Comparison of ENCODE assay signal across 1 cellular context in genomic region chr4:164313899-164314298, GRCh38.
A peak's percentile ranks its signal among the peaks of the same experiment; 100 is the strongest.
TF ChIP-seq lines count a peak whose summit lies in the region.

No MANE protein-coding gene starts in this region.

TF ChIP-seq in HepG2, 621 proteins besides CTCF, POLR2A, EP300 and RAD21 (continued from another document):
- TF ChIP-seq, protein P1, sequence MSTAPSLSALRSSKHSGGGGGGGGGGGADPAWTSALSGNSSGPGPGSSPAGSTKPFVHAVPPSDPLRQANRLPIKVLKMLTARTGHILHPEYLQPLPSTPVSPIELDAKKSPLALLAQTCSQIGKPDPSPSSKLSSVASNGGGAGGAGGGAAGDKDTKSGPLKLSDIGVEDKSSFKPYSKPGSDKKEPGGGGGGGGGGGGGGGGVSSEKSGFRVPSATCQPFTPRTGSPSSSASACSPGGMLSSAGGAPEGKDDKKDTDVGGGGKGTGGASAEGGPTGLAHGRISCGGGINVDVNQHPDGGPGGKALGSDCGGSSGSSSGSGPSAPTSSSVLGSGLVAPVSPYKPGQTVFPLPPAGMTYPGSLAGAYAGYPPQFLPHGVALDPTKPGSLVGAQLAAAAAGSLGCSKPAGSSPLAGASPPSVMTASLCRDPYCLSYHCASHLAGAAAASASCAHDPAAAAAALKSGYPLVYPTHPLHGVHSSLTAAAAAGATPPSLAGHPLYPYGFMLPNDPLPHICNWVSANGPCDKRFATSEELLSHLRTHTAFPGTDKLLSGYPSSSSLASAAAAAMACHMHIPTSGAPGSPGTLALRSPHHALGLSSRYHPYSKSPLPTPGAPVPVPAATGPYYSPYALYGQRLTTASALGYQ (CRISPR knock-in tag; IDR thresholded peaks at IDR 0.05), result no peak
- TF ChIP-seq ZC3H13 (CRISPR knock-in tag; IDR thresholded peaks at IDR 0.05) (no peak), MAFK (conservative IDR thresholded peaks at IDR 0.05 in 1 of 2, IDR thresholded peaks at IDR 0.05 in 1 of 2; ENCODE audit: low read length in 2 of 2) (peak; percentile 59 to 68)
